9 cellular contexts compared by ENCODE assay signal in genomic region chr5:39148983-39149534, GRCh38.
DNase-seq lines count a peak whose midpoint lies in the region; ATAC-seq, FAIRE-seq and TF ChIP-seq lines count a peak whose summit lies in the region.
"Had no signal": no experiment of that assay in that cellular context is flagged by ENCODE, and none has a peak within 500 bp of the region (broad histone marks: within the 10 kb centered on the region; RNA-seq: fewer than 3 reads in every experiment).

No MANE protein-coding gene starts in this region.

- no TSS peak for BruUV-seq in GM12878 (replicated peaks; lab: Mats Ljungman, UMichigan)

- no peak for TF ChIP-seq POLR2A in GM12878 (IDR thresholded peaks at IDR 0.05; ENCODE audit: low read depth, low read length)

- H3K4me2 ChIP-seq in DND-41 (ENCODE audit: insufficient read depth, low read length): no peak overlapping the region
- no peak overlapping the region for H3K4me2 ChIP-seq in GM12878 (ENCODE audit: control insufficient read depth, insufficient read depth)

- TF ChIP-seq EP300 in GM12878 (IDR thresholded peaks at IDR 0.05; ENCODE audit: borderline replicate concordance in 1 of 2, control insufficient read depth in 1 of 2, low read depth in 2 of 2, low read length in 2 of 2): no peak

- peak; percentile 23 for FAIRE-seq in GM12878 (lab: Jason Lieb, UNC)

- H3K9me3 ChIP-seq in DND-41 (ENCODE audit: insufficient read depth, low read length, severe bottlenecking) (no peaks in the 10 kb centered on the region), GM12878 (replicated peaks; ENCODE audit: control insufficient read depth, insufficient read depth, low read length) (no peaks in the 10 kb centered on the region)

- H3K27ac Mint-ChIP-seq in naive thymus-derived CD8-positive, alpha-beta T cell: peak overlapping the region; percentile 66 to 97 (median 91)

- RAD21 ChIA-PET in GM12878 (lab: Charles Lee; ENCODE audit: unreplicated experiment): no interaction called here

- SMC1A ChIA-PET in GM12878 (lab: Charles Lee; ENCODE audit: uncharacterized antibody, unreplicated experiment): interaction anchor here (0.7 to 1.0 kb wide), 3 partner anchors 10 to 68 kb away, joined by 3 read pairs; no protein-coding TSS in a partner anchor

- H3K4me3 ChIP-seq in DND-41 (ENCODE audit: low read depth in 1 of 2, low read length in 2 of 2): no peak overlapping the region
- no peak overlapping the region for H3K4me3 ChIP-seq in GM12878

- 0 out of 2 replicates have a peak, but pooled peaks have one; percentile 12 for TF ChIP-seq RAD21 in GM12878 (IDR thresholded peaks at IDR 0.05; ENCODE audit: insufficient read depth, low read depth, low read length)

- no peaks in the 10 kb centered on the region for H3K27me3 Mint-ChIP-seq in naive thymus-derived CD8-positive, alpha-beta T cell

- POLR2A ChIA-PET in GM12878 (lab: Charles Lee): no interaction called here
- POLR2A ChIA-PET in naive thymus-derived CD8-positive, alpha-beta T cell (lab: Charles Lee): interaction anchor here (1.1 to 2.0 kb wide), 4 partner anchors 28 to 134 kb away, joined by 3 to 5 read pairs (median 4); no protein-coding TSS in a partner anchor

- intact Hi-C loops in GM12878 (cut with micrococcal nuclease; ENCODE audit: unreplicated experiment): loop anchor here (1.0 kb wide), 1 partner anchor 134 kb away; no protein-coding TSS in a partner anchor

- H3K4me1 Mint-ChIP-seq in naive thymus-derived CD8-positive, alpha-beta T cell: peaks cover 43 to 82% (median 67%) of the 10 kb centered on the region in 4 donors

- H3K36me3 Mint-ChIP-seq in naive thymus-derived CD8-positive, alpha-beta T cell: peaks cover 14 to 82% (median 32%) of the 10 kb centered on the region in 3 donors

- H3K79me2 ChIP-seq in DND-41 (ENCODE audit: insufficient read depth, low read length): no peaks in the 10 kb centered on the region
- H3K79me2 ChIP-seq in GM12878 (ENCODE audit: control insufficient read depth, insufficient read depth, low read length): no peaks in the 10 kb centered on the region
- H3K79me2 ChIP-seq: parathyroid adenoma had no signal

- H3K4me3 Mint-ChIP-seq in naive thymus-derived CD8-positive, alpha-beta T cell: peak overlapping the region in 7 of 10 donors; percentile 5 to 43 (median 22)

- in situ Hi-C loops in GM12878 (cut with MboI): no loop called here

- TF ChIP-seq CTCF in DND-41 (IDR thresholded peaks at IDR 0.05; ENCODE audit: borderline replicate concordance, extremely low read depth, low read length, poor library complexity, severe bottlenecking): peak; percentile 65
- peak; percentile 52 for TF ChIP-seq CTCF in LNCAP (IDR thresholded peaks at IDR 0.05)
- TF ChIP-seq CTCF in GM12878 (IDR thresholded peaks at IDR 0.05 in 2 of 3, conservative IDR thresholded peaks at IDR 0.05 in 1 of 3; ENCODE audit: control insufficient read depth in 2 of 3, extremely low read depth in 1 of 3, insufficient read depth in 1 of 3, low read depth in 3 of 3, low read length in 3 of 3): peak in 2 of 3 experiments; percentile 22 to 26; a peak in 2 of 6 replicates

- H3K9me3 Mint-ChIP-seq in naive thymus-derived CD8-positive, alpha-beta T cell: no peaks in the 10 kb centered on the region

- H3K9ac ChIP-seq in DND-41 (ENCODE audit: low read depth, low read length) (no peak overlapping the region), GM12878 (ENCODE audit: control insufficient read depth, insufficient read depth, low read length) (no peak overlapping the region)
- H3K9ac ChIP-seq: parathyroid adenoma had no signal

- H4K20me1 ChIP-seq in DND-41 (ENCODE audit: insufficient read depth, low read length) (no peaks in the 10 kb centered on the region), GM12878 (ENCODE audit: control insufficient read depth, insufficient read depth) (no peaks in the 10 kb centered on the region)

- H3K4me1 ChIP-seq in DND-41 (ENCODE audit: insufficient read depth, low read length): peaks cover 10% of the 10 kb centered on the region
- no peaks in the 10 kb centered on the region for H3K4me1 ChIP-seq in GM12878 (ENCODE audit: control insufficient read depth, insufficient read depth, low read length)
- H3K4me1 ChIP-seq: parathyroid adenoma had no signal

- ATAC-seq in DND-41 (ENCODE audit: insufficient read depth, low read depth) (peak; percentile 75), GM12878 (peak; percentile 49), HG03135 (IDR thresholded peaks at IDR 0.05; ENCODE audit: unreplicated experiment) (no peak), GM19467 (IDR thresholded peaks at IDR 0.05; ENCODE audit: unreplicated experiment) (no peak), HG03175 (IDR thresholded peaks at IDR 0.05; ENCODE audit: unreplicated experiment) (no peak), GM21423 (IDR thresholded peaks at IDR 0.05; ENCODE audit: unreplicated experiment) (no peak)
- ATAC-seq in naive thymus-derived CD8-positive, alpha-beta T cell: peak; percentile 18 to 44

- peak overlapping the region; percentile 54 for H3K27ac ChIP-seq in DND-41 (ENCODE audit: low read length)
- H3K27ac ChIP-seq in GM12878 (ENCODE audit: control insufficient read depth, insufficient read depth): no peak overlapping the region
- H3K27ac ChIP-seq: parathyroid adenoma had no signal

- no peaks in the 10 kb centered on the region for H3K27me3 ChIP-seq in DND-41 (ENCODE audit: insufficient read depth, low read length, poor library complexity)
- H3K27me3 ChIP-seq in GM12878 (replicated peaks in 1 of 2; ENCODE audit: control insufficient read depth in 2 of 2, insufficient read depth in 2 of 2, low read length in 1 of 2): no peaks in the 10 kb centered on the region

- H2AFZ ChIP-seq in DND-41 (ENCODE audit: low read depth, low read length): peak overlapping the region; percentile 53
- no peak overlapping the region for H2AFZ ChIP-seq in GM12878 (ENCODE audit: control insufficient read depth, low read depth, low read length)
- H2AFZ ChIP-seq: parathyroid adenoma had no signal

- H3K36me3 ChIP-seq in DND-41 (ENCODE audit: insufficient read depth, low read length) (no peaks in the 10 kb centered on the region; the same call in 1 of the 2 replicates), GM12878 (ENCODE audit: control insufficient read depth in 2 of 2, insufficient read depth in 2 of 2, low read length in 1 of 2) (no peaks in the 10 kb centered on the region)

- CTCF ChIA-PET in GM12878 (lab: Yijun Ruan, JAX): interaction anchor here (1.3 to 1.8 kb wide), 4 partner anchors 67 to 70 kb away, joined by 3 to 6 read pairs (median 5); partner anchors contain the start of gene FYB1

- DNase-seq in DND-41 (no peak), GM12878 (ENCODE audit: low read depth, low spot score) (no peak)
- DNase-seq in naive thymus-derived CD8-positive, alpha-beta T cell: peak in 3 of 10 donors; percentile 53 to 55 (median 55)

TF ChIP-seq in GM12878, 131 proteins besides CTCF, POLR2A, EP300 and RAD21:
- TF ChIP-seq SIX5 (IDR thresholded peaks at IDR 0.05; ENCODE audit: low read depth, low read length, severe bottlenecking): no peak
- peak; percentile 16; the same call in 1 of the 2 replicates for TF ChIP-seq SMC3 (IDR thresholded peaks at IDR 0.05; ENCODE audit: borderline replicate concordance, low read length)

Comparison
In these comparisons a context has a peak if more than half of its experiments do, and no peak if none do; other contexts are left out.
1. ATAC-seq: peak in DND-41 (single experiment), GM12878 (single experiment) and naive thymus-derived CD8-positive, alpha-beta T cell (2 of 2); none in HG03135 (single experiment), GM19467 (single experiment), HG03175 (single experiment) and GM21423 (single experiment).
2. Peak in every context shown above with its lines, with median percentiles within 50 percentile points of each other: CTCF ChIP-seq.